Comparison of ENCODE assay signal across 8 cellular contexts in genomic region chr6:153312633-153313032, GRCh38.
A peak's percentile ranks its signal among the peaks of the same experiment; 100 is the strongest.
DNase-seq lines count a peak whose midpoint lies in the region; ATAC-seq and TF ChIP-seq lines count a peak whose summit lies in the region.

No MANE protein-coding gene starts in this region.

- TF ChIP-seq CTCF in lower leg skin (IDR thresholded peaks at IDR 0.05), result no peak

- H3K4me1 Mint-ChIP-seq in stimulated activated memory B cell treated with anti-CD40 and anti-IgM and Interleukin-4, amounts not matched to agents 10 μg/mL and 1 μg/mL and 100 μg/mL, for 72 hours, result no peaks in the 10 kb centered on the region

- in situ Hi-C loops in Caki2 (cut with HindIII; ENCODE audit: low pct_unique_long_range_greater_than_20kb, low sequenced_read_pairs), result no loop called here

- H3K27ac Mint-ChIP-seq in stimulated activated memory B cell treated with anti-CD40 and anti-IgM and Interleukin-4, amounts not matched to agents 10 μg/mL and 1 μg/mL and 100 μg/mL, for 72 hours, result no peak overlapping the region

- TF ChIP-seq POLR2A in lower leg skin (IDR thresholded peaks at IDR 0.05), result no peak

- no peaks in the 10 kb centered on the region for H3K27me3 Mint-ChIP-seq in stimulated activated memory B cell treated with anti-CD40 and anti-IgM and Interleukin-4, amounts not matched to agents 10 μg/mL and 1 μg/mL and 100 μg/mL, for 72 hours

- H3K9me3 Mint-ChIP-seq in stimulated activated memory B cell treated with anti-CD40 and anti-IgM and Interleukin-4, amounts not matched to agents 10 μg/mL and 1 μg/mL and 100 μg/mL, for 72 hours, result peaks cover 7% of the 10 kb centered on the region

- no peak overlapping the region for H3K4me3 ChIP-seq in lower leg skin (ENCODE audit: low read depth, poor library complexity, severe bottlenecking)

- peak; percentile 75 for ATAC-seq in GM19395 (IDR thresholded peaks at IDR 0.05; ENCODE audit: unreplicated experiment)
- ATAC-seq in stimulated activated memory B cell treated with anti-CD40 and anti-IgM and Interleukin-4, amounts not matched to agents 10 μg/mL and 1 μg/mL and 100 μg/mL, for 72 hours, result no peak

- H3K4me3 Mint-ChIP-seq in stimulated activated memory B cell treated with anti-CD40 and anti-IgM and Interleukin-4, amounts not matched to agents 10 μg/mL and 1 μg/mL and 100 μg/mL, for 72 hours, result no peak overlapping the region

- no peaks in the 10 kb centered on the region for H3K36me3 Mint-ChIP-seq in stimulated activated memory B cell treated with anti-CD40 and anti-IgM and Interleukin-4, amounts not matched to agents 10 μg/mL and 1 μg/mL and 100 μg/mL, for 72 hours

- WGBS in lower leg skin, 2 donors, result 8 to 27% methylated on average over 3 of the region's 3 CpGs

- intact Hi-C loops in lower leg skin (cut with DNase I; ENCODE audit: low total_unique reads), result no loop called here

- DNase-seq in Caki2 (ENCODE audit: low read depth), result peak; percentile 32
- DNase-seq in HUDEP-2 (lab: John Stamatoyannopoulos, UW; ENCODE audit: unreplicated experiment in 76 of 76), result peak in 45 of 76 experiments; percentile 1 to 61 (median 26)
- DNase-seq in NOMO-1 treated with dmso at 0.1 percent for 144 hours (lab: John Stamatoyannopoulos, UW; ENCODE audit: unreplicated experiment), result peak; percentile 0
- peak; percentile 16 for DNase-seq in brain pericyte (ENCODE audit: low read depth, low spot score)
- DNase-seq in lung microvascular endothelial cell (ENCODE audit: low read depth in 2 of 2), result peak; percentile 59 to 76
- DNase-seq in lower leg skin (ENCODE audit: low spot score in 2 of 2), result no peak

Comparison
In these comparisons a context has a peak if more than half of its experiments do, and no peak if none do; other contexts are left out.
1. DNase-seq: peak in Caki2 (single experiment), HUDEP-2 (45 of 76), NOMO-1 treated with dmso at 0.1 percent for 144 hours (single experiment), brain pericyte (single experiment) and lung microvascular endothelial cell (2 of 2); none in lower leg skin (0 of 2).